24 cellular contexts compared by ENCODE assay signal in the genomic region with DNA sequence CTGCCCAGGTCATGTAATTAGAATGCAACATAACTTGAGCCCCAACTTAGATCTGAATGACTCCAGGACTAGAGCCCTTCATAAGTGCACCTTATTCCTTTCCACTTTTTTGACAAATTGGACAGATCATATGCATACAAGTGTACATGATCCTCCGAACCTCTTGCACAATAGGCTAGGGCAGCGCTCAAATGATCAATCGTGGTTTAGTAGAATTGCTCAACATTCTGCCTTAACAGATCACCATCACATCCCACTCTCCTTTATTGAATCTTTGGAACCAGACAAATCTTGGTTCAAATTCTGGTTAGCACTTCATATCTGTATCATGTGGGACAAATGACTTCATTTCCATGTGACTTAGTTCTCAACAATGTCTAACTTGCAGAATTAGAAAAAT.
DNase-seq lines count a peak whose midpoint lies in the region; ATAC-seq, FAIRE-seq and TF ChIP-seq lines count a peak whose summit lies in the region.
"Had no signal": no experiment of that assay in that cellular context is flagged by ENCODE, and none has a peak within 500 bp of the region (broad histone marks: within the 10 kb centered on the region; RNA-seq: fewer than 3 reads in every experiment).

No MANE protein-coding gene starts in this region.

- H3K4me3 ChIP-seq in HepG2 (replicated peaks in 1 of 3; ENCODE audit: insufficient read depth in 1 of 3, low read depth in 2 of 3, low read length in 3 of 3) (no peak overlapping the region), right lobe of liver (no peak overlapping the region), astrocyte (ENCODE audit: insufficient read depth, low read depth, low read length) (no peak overlapping the region)
- H3K4me3 ChIP-seq: MG63, Peyer's patch, SJCRH30 had no signal

- no TSS peak for BruUV-seq in HepG2 (replicated peaks; lab: Mats Ljungman, UMichigan)

- H3K9me3 ChIP-seq in HepG2 (ENCODE audit: low read length) = no peaks in the 10 kb centered on the region
- H3K9me3 ChIP-seq in right lobe of liver = no peaks in the 10 kb centered on the region
- H3K9me3 ChIP-seq in astrocyte (ENCODE audit: insufficient read depth, low read depth, low read length) = no peaks in the 10 kb centered on the region
- H3K9me3 ChIP-seq: MG63, Peyer's patch, SJCRH30 had no signal

- no peaks in the 10 kb centered on the region for H3K27me3 Mint-ChIP-seq in astrocyte (ENCODE audit: low read depth, unreplicated experiment)

- H3K36me3 ChIP-seq in HepG2 (replicated peaks in 1 of 2; ENCODE audit: control insufficient read depth in 1 of 2, insufficient read depth in 2 of 2, low read length in 2 of 2) (no peaks in the 10 kb centered on the region), right lobe of liver (no peaks in the 10 kb centered on the region), astrocyte (ENCODE audit: insufficient read depth, low read length) (no peaks in the 10 kb centered on the region)
- H3K36me3 ChIP-seq: MG63, Peyer's patch, SJCRH30 had no signal

- H3K27me3 ChIP-seq in HepG2 (ENCODE audit: control insufficient read depth in 1 of 2, insufficient read depth in 2 of 2, low read length in 2 of 2) = no peaks in the 10 kb centered on the region; a peak in 1 of 5 replicates
- no peaks in the 10 kb centered on the region for H3K27me3 ChIP-seq in right lobe of liver
- H3K27me3 ChIP-seq in astrocyte (ENCODE audit: insufficient read depth, low read length) = no peaks in the 10 kb centered on the region
- H3K27me3 ChIP-seq: MG63, Peyer's patch, SJCRH30 had no signal

- intact Hi-C loops in HepG2 (cut with micrococcal nuclease; ENCODE audit: unreplicated experiment) (no loop called here), right lobe of liver (cut with DNase I) (no loop called here)

- H3K27ac ChIP-seq in HepG2 (ENCODE audit: extremely low read length, insufficient read depth, low read length) (no peak overlapping the region), right lobe of liver (no peak overlapping the region), astrocyte (ENCODE audit: low read depth, low read length) (no peak overlapping the region)
- H3K27ac ChIP-seq: C4-2B, Peyer's patch, SJCRH30 had no signal

- H3K4me1 Mint-ChIP-seq in astrocyte (ENCODE audit: low read depth, unreplicated experiment) = peaks cover 21% of the 10 kb centered on the region
- H3K4me1 Mint-ChIP-seq: CD8-positive, alpha-beta memory T cell had no signal

- H2AFZ ChIP-seq in HepG2 (ENCODE audit: low read length) (no peak overlapping the region), astrocyte (ENCODE audit: low read depth, low read length) (no peak overlapping the region)

- H3K9me3 Mint-ChIP-seq in astrocyte (ENCODE audit: unreplicated experiment) = no peaks in the 10 kb centered on the region
- H3K9me3 Mint-ChIP-seq: CD8-positive, alpha-beta memory T cell had no signal

- no peak for TF ChIP-seq RAD21 in HepG2 (CRISPR knock-in tag; IDR thresholded peaks at IDR 0.05)

- CTCF ChIA-PET in HepG2 (lab: Yijun Ruan, JAX; ENCODE audit: low intra/inter-chr PET ratio, low total read pairs) = no interaction called here

- in situ Hi-C loops in HepG2 (cut with HindIII; ENCODE audit: extremely low pct_ligation_motif_present, low pct_unique_long_range_greater_than_20kb) = no loop called here

- H3K79me2 ChIP-seq in HepG2 (ENCODE audit: insufficient read depth, low read length) (no peaks in the 10 kb centered on the region), astrocyte (ENCODE audit: insufficient read depth, low read length) (no peaks in the 10 kb centered on the region)

- TF ChIP-seq CTCF in HepG2 (CRISPR knock-in tag; IDR thresholded peaks at IDR 0.05) (no peak), right lobe of liver (IDR thresholded peaks at IDR 0.05) (no peak), astrocyte (IDR thresholded peaks at IDR 0.05; ENCODE audit: insufficient read depth, low read depth, low read length) (no peak)

- H3K4me2 ChIP-seq in HepG2 (ENCODE audit: low read depth, low read length) = no peak overlapping the region
- H3K4me2 ChIP-seq in astrocyte (ENCODE audit: low read length) = no peak overlapping the region

- no peak overlapping the region for H3K27ac Mint-ChIP-seq in astrocyte (ENCODE audit: unreplicated experiment)
- H3K27ac Mint-ChIP-seq: CD8-positive, alpha-beta memory T cell had no signal

- TF ChIP-seq EP300 in HepG2 (IDR thresholded peaks at IDR 0.05; ENCODE audit: low read depth in 2 of 2, low read length in 2 of 2) (no peak), HepG2 (CRISPR knock-in tag; IDR thresholded peaks at IDR 0.05; ENCODE audit: borderline replicate concordance) (no peak)

- no peak for ATAC-seq in HepG2
- ATAC-seq in right lobe of liver = no peak
- no peak for ATAC-seq in GM18861 (IDR thresholded peaks at IDR 0.05; ENCODE audit: unreplicated experiment)

- DNase-seq in HepG2 (ENCODE audit: low spot score) (no peak), right lobe of liver (no peak), astrocyte (ENCODE audit: low read depth) (peak; percentile 16), fibroblast of peridontal ligament (ENCODE audit: extremely low read depth) (peak; percentile 14), midbrain (lab: John Stamatoyannopoulos, UW) (no peak), medulla oblongata (ENCODE audit: extremely low spot score) (no peak)
- DNase-seq: Calu3; CD8-positive, alpha-beta memory T cell; DMS153; Kasumi-1; MG63; NCI-H1105 treated with DMSO at 0.1 percent for 48 hours; NCI-H1694; NCI-H2081 treated with DMSO at 0.1 percent for 48 hours; NCI-H2171 treated with DMSO at 0.1 percent for 48 hours; NCI-H524 treated with DMSO at 0.1 percent for 48 hours; NCI-H82; Peyer's patch; SJCRH30 had no signal

- TF ChIP-seq POLR2A in HepG2 (IDR thresholded peaks at IDR 0.05; ENCODE audit: insufficient read depth in 1 of 2, low read depth in 2 of 2, low read length in 2 of 2) (no peak), right lobe of liver (IDR thresholded peaks at IDR 0.05) (no peak)

- H3K36me3 Mint-ChIP-seq in astrocyte (ENCODE audit: low read depth, unreplicated experiment) = no peaks in the 10 kb centered on the region
- H3K36me3 Mint-ChIP-seq: CD8-positive, alpha-beta memory T cell had no signal

- H4K20me1 ChIP-seq in HepG2 (ENCODE audit: insufficient read depth, low read length) (no peaks in the 10 kb centered on the region), astrocyte (ENCODE audit: insufficient read depth, low read length) (no peaks in the 10 kb centered on the region)

- 16% methylated on average over 3 of the region's 3 CpGs for WGBS in HepG2 (ENCODE audit: low lambda C conversion rate)
- 20% methylated on average over 3 of the region's 3 CpGs for WGBS in right lobe of liver (ENCODE audit: insufficient coverage, low coverage, low lambda C conversion rate, missing lambda C conversion rate)

- H3K9ac ChIP-seq in HepG2 (ENCODE audit: insufficient read depth, low read depth, low read length) (no peak overlapping the region), astrocyte (ENCODE audit: low read length) (no peak overlapping the region)

- FAIRE-seq in HepG2 (lab: Jason Lieb, UNC) (no peak), astrocyte (lab: Jason Lieb, UNC) (peak; percentile 50)
- FAIRE-seq: G401.6, GM18507, H1 had no signal

- no peak overlapping the region for H3K4me3 Mint-ChIP-seq in astrocyte (ENCODE audit: unreplicated experiment)
- H3K4me3 Mint-ChIP-seq: CD8-positive, alpha-beta memory T cell had no signal

- no peaks in the 10 kb centered on the region for H3K4me1 ChIP-seq in HepG2 (ENCODE audit: insufficient read depth, low read length)
- H3K4me1 ChIP-seq in right lobe of liver = no peaks in the 10 kb centered on the region
- peaks cover 15% of the 10 kb centered on the region for H3K4me1 ChIP-seq in astrocyte (ENCODE audit: insufficient read depth, low read length)
- H3K4me1 ChIP-seq: Peyer's patch, SJCRH30 had no signal

- POLR2A ChIA-PET in HepG2 (lab: Yijun Ruan, JAX) = no interaction called here

TF ChIP-seq in HepG2, 621 proteins besides CTCF, POLR2A, EP300 and RAD21:
- TF ChIP-seq CEBPB (IDR thresholded peaks at IDR 0.05; ENCODE audit: borderline replicate concordance, low read depth, low read length) (peak; percentile 65), ZNF44 (CRISPR knock-in tag; IDR thresholded peaks at IDR 0.05) (no peak)

Comparison
In these comparisons a context has a peak if more than half of its experiments do, and no peak if none do; other contexts are left out.
1. DNase-seq: peak in astrocyte (single experiment) and fibroblast of peridontal ligament (single experiment); none in HepG2 (single experiment), right lobe of liver (0 of 3), midbrain (single experiment) and medulla oblongata (single experiment).